In the genomic region with DNA sequence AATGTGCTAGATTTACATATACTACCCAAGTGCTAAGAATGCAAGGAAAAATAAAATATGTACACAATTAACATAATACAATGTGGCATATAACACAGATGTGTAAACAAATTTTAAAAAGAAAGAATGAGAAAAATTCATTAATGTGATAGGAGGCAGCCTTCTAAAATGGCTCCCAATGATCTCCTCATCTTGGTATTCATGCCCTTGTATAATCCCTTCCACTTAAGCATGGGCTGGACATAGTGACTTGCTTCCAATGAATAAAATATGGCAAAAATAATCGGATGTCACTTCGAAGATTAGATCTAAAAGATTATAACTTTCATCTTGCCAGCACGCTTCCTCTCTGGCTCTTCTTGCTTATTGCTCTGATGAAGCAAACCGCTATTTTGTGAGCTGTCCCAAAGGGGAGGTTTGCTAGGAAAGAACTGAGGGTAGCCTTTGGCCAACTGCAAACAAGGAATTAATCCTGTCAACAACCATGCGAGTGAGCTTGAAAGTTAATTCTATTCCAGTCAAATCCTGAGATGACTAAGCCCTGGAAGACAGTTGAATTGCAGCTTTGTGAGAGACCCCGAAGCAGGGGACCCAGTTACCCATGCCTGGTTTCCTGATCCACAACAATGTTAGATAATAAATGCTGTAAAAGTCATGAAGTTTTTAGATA, we compare ENCODE assay signal across 22 cellular contexts. TPM values are rescaled to one million over a fixed set of nuclear protein-coding genes. Genes with fewer than 3 reads are reported as not detected.
"Had no signal": no experiment of that assay in that cellular context is flagged by ENCODE, and none has a peak within 500 bp of the region (broad histone marks: within the 10 kb centered on the region; RNA-seq: fewer than 3 reads in every experiment).

No MANE protein-coding gene starts in this region.

- FAIRE-seq: colon, kidney, small intestine had no signal

- H3K27ac ChIP-seq: body of pancreas, dorsolateral prefrontal cortex, epithelial cell of prostate, gastrocnemius medialis, stomach, vagina had no signal

- H3K9me3 ChIP-seq: body of pancreas, gastrocnemius medialis, vagina had no signal

- H3K4me3 ChIP-seq: body of pancreas, dorsolateral prefrontal cortex, gastrocnemius medialis, lung, stomach, vagina had no signal

- H3K27me3 ChIP-seq: body of pancreas, dorsolateral prefrontal cortex, gastrocnemius medialis, stomach, vagina had no signal

- H3K36me3 ChIP-seq: gastrocnemius medialis, stomach, vagina had no signal

- ATAC-seq: activated CD4-positive, alpha-beta T cell treated with anti-CD3 and anti-CD28 coated beads for 36 hours; body of pancreas; gastrocnemius medialis; left lobe of liver; T-helper 17 cell had no signal

- DNase-seq: activated CD4-positive, alpha-beta memory T cell treated with anti-CD3 and anti-CD28 coated beads for 36 hours; activated CD4-positive, alpha-beta T cell treated with anti-CD3 and anti-CD28 coated beads for 36 hours; activated naive CD8-positive, alpha-beta T cell treated with anti-CD3 and anti-CD28 coated beads for 36 hours; amygdala; body of pancreas; central memory CD4-positive, alpha-beta T cell; dorsolateral prefrontal cortex; gastrocnemius medialis; head of caudate nucleus; kidney; occipital lobe; retina; stimulated activated CD4-positive, alpha-beta T cell treated with anti-CD3 and anti-CD28 coated beads, Interleukin-4, amount 100 ng/mL, for 1 hour; stomach; T-helper 17 cell had no signal

- H3K4me1 ChIP-seq: body of pancreas, gastrocnemius medialis, stomach, vagina had no signal

RNA-seq across cellular contexts. Expression of a gene that starts 17.3 kb away (rescaled TPM):
- total RNA-seq: activated CD4-positive, alpha-beta memory T cell treated with anti-CD3 and anti-CD28 coated beads for 36 hours; activated CD4-positive, alpha-beta T cell treated with anti-CD3 and anti-CD28 coated beads for 36 hours; activated naive CD8-positive, alpha-beta T cell treated with anti-CD3 and anti-CD28 coated beads for 36 hours; T-helper 17 cell had no signal
- polyA plus RNA-seq: neural cell had no signal
